Comparison of ENCODE assay signal across 20 cellular contexts in the genomic region with DNA sequence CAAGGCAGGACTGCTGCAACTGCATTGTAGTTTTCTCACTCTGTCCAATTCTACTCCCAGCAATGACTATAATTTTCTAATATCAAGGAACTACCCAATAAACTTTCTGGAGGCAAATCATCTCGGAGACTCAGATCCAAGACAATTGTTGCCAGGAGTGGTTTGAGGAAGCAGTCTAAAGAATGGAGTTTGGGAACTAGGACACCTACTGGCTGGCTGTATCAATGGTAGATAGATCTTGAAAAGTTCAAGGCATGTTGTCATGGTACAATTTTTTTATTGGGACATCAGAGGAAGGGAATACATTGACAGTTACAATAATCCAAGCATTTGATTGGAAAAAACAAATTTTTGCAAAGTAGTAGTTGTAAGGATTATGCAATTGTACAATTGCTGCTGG.
DNase-seq lines count a peak whose midpoint lies in the region; ATAC-seq and TF ChIP-seq lines count a peak whose summit lies in the region.
"Had no signal": no experiment of that assay in that cellular context is flagged by ENCODE, and none has a peak within 500 bp of the region (broad histone marks: within the 10 kb centered on the region; RNA-seq: fewer than 3 reads in every experiment).

No MANE protein-coding gene starts in this region.

- H3K4me1 Mint-ChIP-seq in endodermal cell (peaks cover 7% of the 10 kb centered on the region), neural progenitor cell (peaks cover 15% of the 10 kb centered on the region)

- DNase-seq in endodermal cell (no peak), neural progenitor cell (ENCODE audit: low spot score) (no peak), amniotic stem cell (lab: John Stamatoyannopoulos, UW) (no peak)
- DNase-seq: CD4-positive, alpha-beta T cell; COR-L47; DMS79; Kasumi-1; NCI-H1694; NCI-H2081; NCI-H2171; NCI-H524 treated with DMSO at 0.1 percent for 48 hours; PC-9; SHP77 treated with DMSO at 0.1 percent for 48 hours; T-helper 1 cell had no signal

- H3K79me2 ChIP-seq in OCI-LY3 (ENCODE audit: low read length) (no peaks in the 10 kb centered on the region), neural progenitor cell (ENCODE audit: low read depth) (no peaks in the 10 kb centered on the region)

- H3K4me3 Mint-ChIP-seq in endodermal cell (no peak overlapping the region), neural progenitor cell (no peak overlapping the region)
- H3K4me3 Mint-ChIP-seq: CD4-positive, alpha-beta T cell had no signal

- H3K36me3 Mint-ChIP-seq in endodermal cell (ENCODE audit: low read depth) = no peaks in the 10 kb centered on the region
- no peaks in the 10 kb centered on the region for H3K36me3 Mint-ChIP-seq in neural progenitor cell

- ATAC-seq in HG02970 (IDR thresholded peaks at IDR 0.05; ENCODE audit: low FRiP score, unreplicated experiment) (no peak), GM18858 (IDR thresholded peaks at IDR 0.05; ENCODE audit: unreplicated experiment) (no peak)

- H3K4me1 ChIP-seq in OCI-LY3 (ENCODE audit: low read length) = no peaks in the 10 kb centered on the region
- no peaks in the 10 kb centered on the region for H3K4me1 ChIP-seq in endodermal cell (ENCODE audit: control insufficient read depth, insufficient read depth, low read length)
- H3K4me1 ChIP-seq in neural progenitor cell = no peaks in the 10 kb centered on the region
- H3K4me1 ChIP-seq: HAP-1 had no signal

- H3K4me3 ChIP-seq in OCI-LY3 (ENCODE audit: low read length) (no peak overlapping the region), endodermal cell (ENCODE audit: low read length) (no peak overlapping the region), neural progenitor cell (no peak overlapping the region)
- H3K4me3 ChIP-seq: HAP-1, PC-9 had no signal

- H3K27me3 ChIP-seq in OCI-LY3 (ENCODE audit: low read depth, low read length) (no peaks in the 10 kb centered on the region), endodermal cell (ENCODE audit: control insufficient read depth, insufficient read depth, low read length, poor library complexity, severe bottlenecking) (no peaks in the 10 kb centered on the region), neural progenitor cell (no peaks in the 10 kb centered on the region)

- H2AFZ ChIP-seq in OCI-LY3 (ENCODE audit: low read depth, low read length) (0 out of 2 replicates have a peak overlapping the region, but pooled peaks have one; percentile 32), neural progenitor cell (replicated peaks) (no peak overlapping the region)
- H2AFZ ChIP-seq: PC-9 had no signal

- no peaks in the 10 kb centered on the region for H3K36me3 ChIP-seq in OCI-LY3 (replicated peaks; ENCODE audit: low read depth, low read length)
- H3K36me3 ChIP-seq in endodermal cell (ENCODE audit: control insufficient read depth, insufficient read depth, low read length) = no peaks in the 10 kb centered on the region
- no peaks in the 10 kb centered on the region for H3K36me3 ChIP-seq in neural progenitor cell
- H3K36me3 ChIP-seq: HAP-1 had no signal

- H4K20me1 ChIP-seq in OCI-LY3 (ENCODE audit: insufficient read depth, low read length) (no peaks in the 10 kb centered on the region), neural progenitor cell (ENCODE audit: low read depth) (no peaks in the 10 kb centered on the region)

- H3K4me2 ChIP-seq in OCI-LY3 (ENCODE audit: low read length) (no peak overlapping the region), neural progenitor cell (no peak overlapping the region)
- H3K4me2 ChIP-seq: PC-9 had no signal

- WGBS in endodermal cell (ENCODE audit: insufficient coverage in 1 of 2, insufficient read length in 1 of 2), 2 experiments = 92% methylated on average over 1 of the region's 1 CpG; no CpG with 5 or more reads in 1 of the 2 experiments

- H3K9ac ChIP-seq in OCI-LY3 (ENCODE audit: low read length) (no peak overlapping the region), endodermal cell (ENCODE audit: extremely low read depth, low read length, poor library complexity, severe bottlenecking) (no peak overlapping the region), neural progenitor cell (no peak overlapping the region)

- H3K27ac Mint-ChIP-seq in endodermal cell (no peak overlapping the region), neural progenitor cell (no peak overlapping the region)
- H3K27ac Mint-ChIP-seq: CD4-positive, alpha-beta T cell had no signal

- H3F3A ChIP-seq in neural progenitor cell (ENCODE audit: low read depth) = no peaks in the 10 kb centered on the region

- H3K9me3 Mint-ChIP-seq in endodermal cell = no peaks in the 10 kb centered on the region
- H3K9me3 Mint-ChIP-seq in neural progenitor cell = no peaks in the 10 kb centered on the region

- H3K27ac ChIP-seq in C4-2B (no peak overlapping the region), OCI-LY3 (ENCODE audit: low read length) (no peak overlapping the region), endodermal cell (ENCODE audit: low read depth, low read length) (no peak overlapping the region), neural progenitor cell (no peak overlapping the region)
- H3K27ac ChIP-seq: PC-9, RWPE1 had no signal

- H3K9me3 ChIP-seq in OCI-LY3 (ENCODE audit: insufficient read depth, low read length) (no peaks in the 10 kb centered on the region), endodermal cell (ENCODE audit: control insufficient read depth, low read length) (no peaks in the 10 kb centered on the region), neural progenitor cell (ENCODE audit: low read depth) (no peaks in the 10 kb centered on the region)
- H3K9me3 ChIP-seq: HAP-1 had no signal

- TF ChIP-seq CTCF in C4-2B (conservative IDR thresholded peaks at IDR 0.05) (peak; percentile 21), OCI-LY3 (IDR thresholded peaks at IDR 0.05; ENCODE audit: low read depth, low read length) (peak; percentile 36), endodermal cell (conservative IDR thresholded peaks at IDR 0.05) (peak; percentile 64), neural progenitor cell (IDR thresholded peaks at IDR 0.05) (peak; percentile 28)

- H3K27me3 Mint-ChIP-seq in endodermal cell (ENCODE audit: insufficient read depth) = no peaks in the 10 kb centered on the region
- peaks cover 2% of the 10 kb centered on the region for H3K27me3 Mint-ChIP-seq in neural progenitor cell (ENCODE audit: insufficient read depth, low read depth)
- H3K27me3 Mint-ChIP-seq: CD4-positive, alpha-beta T cell had no signal
